ENCODE assay signal across 1 cellular context in genomic region chr6:25173951-25174474, GRCh38.
TF ChIP-seq lines count a peak whose summit lies in the region.

No MANE protein-coding gene starts in this region.

TF ChIP-seq in HepG2, 621 proteins besides CTCF, POLR2A, EP300 and RAD21 (continued from another document):
- TF ChIP-seq AHDC1 (CRISPR knock-in tag; IDR thresholded peaks at IDR 0.05; ENCODE audit: borderline replicate concordance) (peak; percentile 29; the same call in 1 of the 2 replicates), HES4 (CRISPR knock-in tag; IDR thresholded peaks at IDR 0.05; ENCODE audit: borderline replicate concordance) (no peak), ZNF318 (CRISPR knock-in tag; IDR thresholded peaks at IDR 0.05) (no peak), ARID3A (IDR thresholded peaks at IDR 0.05; ENCODE audit: low read depth, low read length) (peak; percentile 42; the same call in 1 of the 2 replicates), ZFX (CRISPR knock-in tag; IDR thresholded peaks at IDR 0.05; ENCODE audit: low read depth) (no peak), POGZ (CRISPR knock-in tag; IDR thresholded peaks at IDR 0.05) (no peak), FOSL1 (CRISPR knock-in tag; IDR thresholded peaks at IDR 0.05; ENCODE audit: borderline replicate concordance) (peak; percentile 40; the same call in 1 of the 2 replicates), CCAR2 (optimal IDR thresholded peaks at IDR 0.05; ENCODE audit: low read depth, low read length) (no peak), CEBPB (IDR thresholded peaks at IDR 0.05; ENCODE audit: borderline replicate concordance, low read depth, low read length) (peak; percentile 84), FOXA3 (CRISPR knock-in tag; IDR thresholded peaks at IDR 0.05) (peak; percentile 42; the same call in 1 of the 2 replicates), AHR (CRISPR knock-in tag; IDR thresholded peaks at IDR 0.05) (no peak), PRDM10 (CRISPR knock-in tag; IDR thresholded peaks at IDR 0.05; ENCODE audit: low read depth) (no peak), PAWR (CRISPR knock-in tag; IDR thresholded peaks at IDR 0.05; ENCODE audit: borderline replicate concordance) (no peak), JUNB (CRISPR knock-in tag; IDR thresholded peaks at IDR 0.05; ENCODE audit: borderline replicate concordance) (0 out of 2 replicates have a peak, but pooled peaks have one; percentile 32), ZNF629 (CRISPR knock-in tag; conservative IDR thresholded peaks at IDR 0.05) (no peak), HDAC6 (IDR thresholded peaks at IDR 0.05; ENCODE audit: low read depth, low read length) (no peak), ZNF777 (CRISPR knock-in tag; IDR thresholded peaks at IDR 0.05) (no peak), ZMYM2 (CRISPR knock-in tag; IDR thresholded peaks at IDR 0.05) (no peak), ATF3 (CRISPR knock-in tag; IDR thresholded peaks at IDR 0.05) (0 out of 2 replicates have a peak, but pooled peaks have one; percentile 26), CEBPG (CRISPR knock-in tag; IDR thresholded peaks at IDR 0.05) (0 out of 2 replicates have a peak, but pooled peaks have one; percentile 32), ATF4 (CRISPR knock-in tag; IDR thresholded peaks at IDR 0.05) (peak in 1 of 2 experiments; percentile 54; a peak in 1 of 4 replicates), CHCHD3 (CRISPR knock-in tag; IDR thresholded peaks at IDR 0.05) (no peak)
